Comparison of ENCODE assay signal across 29 cellular contexts in genomic region chr21:41371698-41372030, GRCh38. TPM values are rescaled to one million over a fixed set of nuclear protein-coding genes. Genes with fewer than 3 reads are reported as not detected.
DNase-seq lines count a peak whose midpoint lies in the region; ATAC-seq and TF ChIP-seq lines count a peak whose summit lies in the region.
"Had no signal": no experiment of that assay in that cellular context is flagged by ENCODE, and none has a peak within 500 bp of the region (broad histone marks: within the 10 kb centered on the region; RNA-seq: fewer than 3 reads in every experiment).

No MANE protein-coding gene starts in this region.

- WGBS in suprapubic skin, result 74% methylated on average over 7 of the region's 7 CpGs

- H3K4me1 ChIP-seq in Loucy (ENCODE audit: insufficient read depth, low read length, poor library complexity, severe bottlenecking) (peaks cover 56% of the 10 kb centered on the region), suprapubic skin (peaks cover 33% of the 10 kb centered on the region), colonic mucosa (no peaks in the 10 kb centered on the region)
- H3K4me1 ChIP-seq: BE2C, psoas muscle had no signal

- no peak for DNase-seq in activated naive CD4-positive, alpha-beta T cell treated with anti-CD3 and anti-CD28 coated beads, Interleukin-2, amount 50 U/mL, for 72 hours (ENCODE audit: low spot score in 2 of 2)
- DNase-seq in activated naive CD8-positive, alpha-beta T cell treated with anti-CD3 and anti-CD28 coated beads, Interleukin-2, amount 10 ng/mL, durations not matched to agents 7 days and 5 days, result no peak
- DNase-seq in suprapubic skin (ENCODE audit: low spot score in 2 of 2), result no peak
- DNase-seq in colonic mucosa, result no peak
- DNase-seq in NCI-H2081 treated with DMSO at 0.1 percent for 48 hours (lab: John Stamatoyannopoulos, UW), result no peak
- DNase-seq: activated CD4-positive, CD25-positive, alpha-beta regulatory T cell treated with anti-CD3 and anti-CD28 coated beads, Interleukin-2, amount 50 U/mL, for 72 hours; activated T-cell treated with anti-CD3 and anti-CD28 coated beads, Interleukin-2, amount 50 U/mL, for 4 hours; BE2C; Caco-2; cerebellar nuclear complex; GF-D8; H7; hippocampal formation; IMR-90; left colon; NCI-H1105 treated with DMSO at 0.1 percent for 48 hours; NCI-H1930; NCI-H524 treated with DMSO at 0.1 percent for 48 hours; NK-92 treated with Interleukin-12 subunit alpha and Interleukin-12 subunit beta, amount 100 ng/mL, for 24 hours; psoas muscle; stimulated activated CD4-positive, alpha-beta T cell treated with anti-CD3 and anti-CD28 coated beads, Interleukin-15, amount 100 ng/mL, for 24 hours; stimulated activated naive CD4-positive, alpha-beta T cell treated with Interleukin-2 at 50 U/mL for 16 hours had no signal

- peak overlapping the region; percentile 95 for H3K4me2 ChIP-seq in Loucy (ENCODE audit: low read depth, low read length, poor library complexity, severe bottlenecking)

- POLR2A ChIA-PET in activated naive CD8-positive, alpha-beta T cell treated with anti-CD3 and anti-CD28 coated beads, Interleukin-2, amount 10 ng/mL, durations not matched to agents 7 days and 5 days (lab: Charles Lee), result interaction anchor here (1.1 to 7.1 kb wide), 5 partner anchors 10 to 55 kb away, joined by 3 to 147 read pairs (median 15); partner anchors contain the start of genes MX1 and MX2

- no peak for TF ChIP-seq POLR2A in suprapubic skin (IDR thresholded peaks at IDR 0.05)

- H2AFZ ChIP-seq in Loucy (ENCODE audit: low read length), result no peak overlapping the region

- H3K9me3 ChIP-seq in Loucy (ENCODE audit: insufficient read depth, low read depth, low read length), result no peaks in the 10 kb centered on the region
- H3K9me3 ChIP-seq in suprapubic skin, result no peaks in the 10 kb centered on the region
- H3K9me3 ChIP-seq in colonic mucosa, result no peaks in the 10 kb centered on the region
- H3K9me3 ChIP-seq: BE2C, Caco-2, psoas muscle, tibial artery had no signal

- H3K9me2 ChIP-seq in Loucy (replicated peaks; ENCODE audit: low read depth, low read length), result no peaks in the 10 kb centered on the region

- no peaks in the 10 kb centered on the region for H3F3A ChIP-seq in Loucy (ENCODE audit: low read depth)

- H3K4me1 Mint-ChIP-seq in activated naive CD4-positive, alpha-beta T cell treated with anti-CD3 and anti-CD28 coated beads, Interleukin-2, amount 50 U/mL, for 24 hours, result peaks cover 73% of the 10 kb centered on the region
- H3K4me1 Mint-ChIP-seq in activated naive CD8-positive, alpha-beta T cell treated with anti-CD3 and anti-CD28 coated beads, Interleukin-2, amount 10 ng/mL, durations not matched to agents 7 days and 5 days, result peaks cover 51% of the 10 kb centered on the region

- H3K9ac ChIP-seq in Loucy (ENCODE audit: low read depth, low read length, poor library complexity, severe bottlenecking) (peak overlapping the region; percentile 87), colonic mucosa (ENCODE audit: low read depth in 2 of 2, low read length in 2 of 2) (no peak overlapping the region)

- TF ChIP-seq CTCF in Loucy (conservative IDR thresholded peaks at IDR 0.05; ENCODE audit: low read length), result no peak
- no peak for TF ChIP-seq CTCF in suprapubic skin (IDR thresholded peaks at IDR 0.05)
- no peak for TF ChIP-seq CTCF in colonic mucosa (IDR thresholded peaks at IDR 0.05)

- H3K27ac ChIP-seq in suprapubic skin (peak overlapping the region; percentile 19), colonic mucosa (no peak overlapping the region)
- H3K27ac ChIP-seq: psoas muscle, tibial artery had no signal

- H4K20me1 ChIP-seq in Loucy (ENCODE audit: insufficient read depth, low read length, poor library complexity, severe bottlenecking), result peaks cover 32% of the 10 kb centered on the region

- no peaks in the 10 kb centered on the region; the same call in 1 of the 2 replicates for H3K36me3 ChIP-seq in Loucy (ENCODE audit: insufficient read depth, low read length)
- H3K36me3 ChIP-seq in suprapubic skin, result no peaks in the 10 kb centered on the region
- H3K36me3 ChIP-seq in colonic mucosa, result no peaks in the 10 kb centered on the region
- H3K36me3 ChIP-seq: BE2C, tibial artery had no signal

- H3K27me3 Mint-ChIP-seq in activated naive CD4-positive, alpha-beta T cell treated with anti-CD3 and anti-CD28 coated beads, Interleukin-2, amount 50 U/mL, for 24 hours, result no peaks in the 10 kb centered on the region
- H3K27me3 Mint-ChIP-seq in activated naive CD8-positive, alpha-beta T cell treated with anti-CD3 and anti-CD28 coated beads, Interleukin-2, amount 10 ng/mL, durations not matched to agents 7 days and 5 days, result no peaks in the 10 kb centered on the region

- no peaks in the 10 kb centered on the region for H3K9me3 Mint-ChIP-seq in activated naive CD4-positive, alpha-beta T cell treated with anti-CD3 and anti-CD28 coated beads, Interleukin-2, amount 50 U/mL, for 24 hours
- no peaks in the 10 kb centered on the region for H3K9me3 Mint-ChIP-seq in activated naive CD4-positive, alpha-beta T cell treated with anti-CD3 and anti-CD28 coated beads, Interleukin-2, amount 50 U/mL, for 72 hours
- no peaks in the 10 kb centered on the region for H3K9me3 Mint-ChIP-seq in activated naive CD8-positive, alpha-beta T cell treated with anti-CD3 and anti-CD28 coated beads, Interleukin-2, amount 10 ng/mL, durations not matched to agents 7 days and 5 days
- H3K9me3 Mint-ChIP-seq: activated T-cell treated with anti-CD3 and anti-CD28 coated beads, Interleukin-2, amount 50 U/mL, for 4 hours had no signal

- no peak overlapping the region for H3K4me3 Mint-ChIP-seq in activated naive CD4-positive, alpha-beta T cell treated with anti-CD3 and anti-CD28 coated beads, Interleukin-2, amount 50 U/mL, for 24 hours
- peak overlapping the region; percentile 80 for H3K4me3 Mint-ChIP-seq in activated naive CD8-positive, alpha-beta T cell treated with anti-CD3 and anti-CD28 coated beads, Interleukin-2, amount 10 ng/mL, durations not matched to agents 7 days and 5 days

- peak overlapping the region; percentile 4 for H3K27ac Mint-ChIP-seq in activated naive CD4-positive, alpha-beta T cell treated with anti-CD3 and anti-CD28 coated beads, Interleukin-2, amount 50 U/mL, for 24 hours
- no peak overlapping the region for H3K27ac Mint-ChIP-seq in activated naive CD4-positive, alpha-beta T cell treated with anti-CD3 and anti-CD28 coated beads, Interleukin-2, amount 50 U/mL, for 72 hours
- H3K27ac Mint-ChIP-seq in activated naive CD8-positive, alpha-beta T cell treated with anti-CD3 and anti-CD28 coated beads, Interleukin-2, amount 10 ng/mL, durations not matched to agents 7 days and 5 days, result no peak overlapping the region

- peaks cover 58% of the 10 kb centered on the region for H3K79me2 ChIP-seq in Loucy (ENCODE audit: insufficient read depth, low read length)

- peaks cover 10% of the 10 kb centered on the region for H3K36me3 Mint-ChIP-seq in activated naive CD4-positive, alpha-beta T cell treated with anti-CD3 and anti-CD28 coated beads, Interleukin-2, amount 50 U/mL, for 24 hours
- peaks cover 9 to 25% of the 10 kb centered on the region in 2 donors for H3K36me3 Mint-ChIP-seq in activated naive CD4-positive, alpha-beta T cell treated with anti-CD3 and anti-CD28 coated beads, Interleukin-2, amount 50 U/mL, for 72 hours
- peaks cover 19% of the 10 kb centered on the region for H3K36me3 Mint-ChIP-seq in activated naive CD8-positive, alpha-beta T cell treated with anti-CD3 and anti-CD28 coated beads, Interleukin-2, amount 10 ng/mL, durations not matched to agents 7 days and 5 days

- H3K4me3 ChIP-seq in Loucy (ENCODE audit: low read length, poor library complexity, severe bottlenecking) (peak overlapping the region; percentile 95), suprapubic skin (no peak overlapping the region), colonic mucosa (no peak overlapping the region)
- H3K4me3 ChIP-seq: psoas muscle, tibial artery had no signal

- no peak for TF ChIP-seq EP300 in suprapubic skin (IDR thresholded peaks at IDR 0.05)

- ATAC-seq in activated naive CD4-positive, alpha-beta T cell treated with anti-CD3 and anti-CD28 coated beads, Interleukin-2, amount 50 U/mL, for 72 hours, result no peak
- no peak for ATAC-seq in activated naive CD8-positive, alpha-beta T cell treated with anti-CD3 and anti-CD28 coated beads, Interleukin-2, amount 10 ng/mL, durations not matched to agents 7 days and 5 days (ENCODE audit: low read depth)
- ATAC-seq: activated T-cell treated with anti-CD3 and anti-CD28 coated beads, Interleukin-2, amount 50 U/mL, for 4 hours; left colon; psoas muscle had no signal

- H3K27me3 ChIP-seq in Loucy (ENCODE audit: insufficient read depth, low read length, poor library complexity, severe bottlenecking) (no peaks in the 10 kb centered on the region), suprapubic skin (no peaks in the 10 kb centered on the region), colonic mucosa (no peaks in the 10 kb centered on the region)
- H3K27me3 ChIP-seq: BE2C, tibial artery had no signal

- intact Hi-C loops in colonic mucosa (cut with DNase I), result no loop called here

RNA-seq across cellular contexts. Expression of gene MX2, which starts 9.8 kb away (rescaled TPM):
- 10 to 100 TPM in 1 of 2 donors, 1 to 10 TPM in 1; 3.6 to 79.4 TPM for total RNA-seq in activated naive CD4-positive, alpha-beta T cell treated with anti-CD3 and anti-CD28 coated beads, Interleukin-2, amount 50 U/mL, for 72 hours
- total RNA-seq in activated naive CD8-positive, alpha-beta T cell treated with anti-CD3 and anti-CD28 coated beads, Interleukin-2, amount 10 ng/mL, durations not matched to agents 7 days and 5 days, result 100 to 1,000 TPM; 103 to 106 TPM
- total RNA-seq in suprapubic skin (1 to 10 TPM; 3.2 to 6.1 (median 5.1) TPM), colonic mucosa (1 to 10 TPM; 2.0 to 2.5 TPM)
- total RNA-seq: endothelial cell of umbilical vein, SK-MEL-5 had no signal

RNA-seq across cellular contexts. Expression of gene MX1, which starts 54.4 kb away (rescaled TPM):
- 100 to 1,000 TPM in 1 of 2 donors, 10 to 100 TPM in 1; 18.0 to 365 TPM for total RNA-seq in activated naive CD4-positive, alpha-beta T cell treated with anti-CD3 and anti-CD28 coated beads, Interleukin-2, amount 50 U/mL, for 72 hours
- total RNA-seq in activated naive CD8-positive, alpha-beta T cell treated with anti-CD3 and anti-CD28 coated beads, Interleukin-2, amount 10 ng/mL, durations not matched to agents 7 days and 5 days, result 100 to 1,000 TPM; 609 to 666 TPM
- total RNA-seq in suprapubic skin, result 10 to 100 TPM in 1 of 4 donors, 1 to 10 TPM in 3; 4.3 to 16.4 (median 8.5) TPM
- 10 to 100 TPM in 1 of 2 donors, 1 to 10 TPM in 1; 7.3 to 17.7 TPM for total RNA-seq in colonic mucosa

RNA-seq across cellular contexts. Expression of gene FAM3B, which starts 55.1 kb away (rescaled TPM):
- total RNA-seq in activated naive CD4-positive, alpha-beta T cell treated with anti-CD3 and anti-CD28 coated beads, Interleukin-2, amount 50 U/mL, for 72 hours, result not detected
- total RNA-seq in activated naive CD8-positive, alpha-beta T cell treated with anti-CD3 and anti-CD28 coated beads, Interleukin-2, amount 10 ng/mL, durations not matched to agents 7 days and 5 days, result not detected
- total RNA-seq in suprapubic skin (1 to 10 TPM in 3 of 4 donors, not detected in 1; 1.9 to 3.3 (median 3.1) TPM), colonic mucosa (under 1 TPM; 0.35 to 0.90 TPM)
- total RNA-seq: activated T-cell treated with anti-CD3 and anti-CD28 coated beads, Interleukin-2, amount 50 U/mL, for 4 hours; endothelial cell of umbilical vein; IMR-90; RPMI7951; SK-MEL-5; T-helper 1 cell treated with Interleukin-12 subunit alpha and Interleukin-12 subunit beta and Interleukin-4 antibody, amounts not matched to agents 30 ng/mL and 1 ng/mL, for 36 hours had no signal
